Comparison of ENCODE assay signal across 17 cellular contexts in genomic region chr2:18074476-18074875, GRCh38.
DNase-seq lines count a peak whose midpoint lies in the region; TF ChIP-seq lines count a peak whose summit lies in the region.
"Had no signal": no experiment of that assay in that cellular context is flagged by ENCODE, and none has a peak within 500 bp of the region (broad histone marks: within the 10 kb centered on the region; RNA-seq: fewer than 3 reads in every experiment).

No MANE protein-coding gene starts in this region.

- intact Hi-C loops in A673 (cut with micrococcal nuclease; ENCODE audit: unreplicated experiment) = no loop called here

- TF ChIP-seq EP300 in suprapubic skin (IDR thresholded peaks at IDR 0.05) = no peak

- WGBS in suprapubic skin = 87% methylated on average over 5 of the region's 5 CpGs

- H3K4me1 Mint-ChIP-seq in nephron progenitor cell = no peaks in the 10 kb centered on the region

- H3K9me3 Mint-ChIP-seq in nephron progenitor cell = peaks cover 5% of the 10 kb centered on the region
- H3K9me3 Mint-ChIP-seq: CD4-positive, alpha-beta T cell had no signal

- H3K9me3 ChIP-seq in A673 (ENCODE audit: low read depth, low read length, poor library complexity, severe bottlenecking) (no peaks in the 10 kb centered on the region), suprapubic skin (no peaks in the 10 kb centered on the region)
- H3K9me3 ChIP-seq: BE2C had no signal

- H3K36me3 ChIP-seq in A673 (ENCODE audit: insufficient read depth, low read length, poor library complexity, severe bottlenecking) (no peaks in the 10 kb centered on the region), suprapubic skin (no peaks in the 10 kb centered on the region)
- H3K36me3 ChIP-seq: BE2C had no signal

- TF ChIP-seq CTCF in A673 (conservative IDR thresholded peaks at IDR 0.05; ENCODE audit: low read depth, low read length) (no peak), fibroblast of villous mesenchyme (IDR thresholded peaks at IDR 0.05; ENCODE audit: insufficient read depth, low read depth, low read length) (no peak), suprapubic skin (IDR thresholded peaks at IDR 0.05) (no peak), nephron progenitor cell (IDR thresholded peaks at IDR 0.05) (no peak)

- DNase-seq in A673 (ENCODE audit: low spot score) (peak; percentile 9), HT1080 (ENCODE audit: low read depth) (peak; percentile 79), amniotic epithelial cell (ENCODE audit: low read depth) (peak; percentile 44), fibroblast of villous mesenchyme (ENCODE audit: low read depth) (peak; percentile 5), suprapubic skin (ENCODE audit: low spot score in 2 of 2) (no peak), NCI-H187 treated with DMSO at 0.1 percent for 48 hours (lab: John Stamatoyannopoulos, UW) (no peak), NCI-H82 (lab: John Stamatoyannopoulos, UW) (no peak), nephron progenitor cell (no peak)
- DNase-seq: 8988T; BE2C; Calu3; CD4-positive, alpha-beta T cell; KBM-7; NCI-H1436; NCI-H2029 treated with DMSO at 0.1 percent for 48 hours; RPMI8226; SHP77 treated with DMSO at 0.1 percent for 48 hours had no signal

- POLR2A ChIA-PET in A673 (lab: Charles Lee; ENCODE audit: low non-redundant PET) = no interaction called here

- no peak overlapping the region for H3K4me3 Mint-ChIP-seq in nephron progenitor cell
- H3K4me3 Mint-ChIP-seq: CD4-positive, alpha-beta T cell had no signal

- no peaks in the 10 kb centered on the region for H3K36me3 Mint-ChIP-seq in nephron progenitor cell (ENCODE audit: low read depth)

- CTCF ChIA-PET in A673 (lab: Charles Lee) = no interaction called here

- BruUV-seq in A673 (replicated peaks; lab: Mats Ljungman, UMichigan) = no TSS peak

- no peak overlapping the region for H3K4me3 ChIP-seq in A673 (ENCODE audit: low read depth, low read length, poor library complexity, severe bottlenecking)
- no peak overlapping the region for H3K4me3 ChIP-seq in fibroblast of villous mesenchyme (ENCODE audit: low read depth, low read length)
- H3K4me3 ChIP-seq in suprapubic skin = no peak overlapping the region

- H3K27me3 ChIP-seq in A673 (replicated peaks; ENCODE audit: insufficient read depth, low read depth, low read length, poor library complexity) (no peaks in the 10 kb centered on the region), suprapubic skin (no peaks in the 10 kb centered on the region)
- H3K27me3 ChIP-seq: BE2C had no signal

- H3K4me1 ChIP-seq in A673 (ENCODE audit: insufficient read depth, low read length, poor library complexity, severe bottlenecking) (no peaks in the 10 kb centered on the region), suprapubic skin (no peaks in the 10 kb centered on the region)
- H3K4me1 ChIP-seq: BE2C had no signal

- peaks cover 14% of the 10 kb centered on the region for H3K27me3 Mint-ChIP-seq in nephron progenitor cell (ENCODE audit: low read depth, poor library complexity)

- H3K27ac ChIP-seq in A673 (ENCODE audit: low read depth, low read length, poor library complexity, severe bottlenecking) = no peak overlapping the region
- H3K27ac ChIP-seq in suprapubic skin = no peak overlapping the region

- no peak overlapping the region for H3K27ac Mint-ChIP-seq in nephron progenitor cell
- H3K27ac Mint-ChIP-seq: CD4-positive, alpha-beta T cell had no signal

- TF ChIP-seq POLR2A in suprapubic skin (IDR thresholded peaks at IDR 0.05) = no peak

Comparison
In these comparisons a context has a peak if more than half of its experiments do, and no peak if none do; other contexts are left out.
1. DNase-seq: peak in A673 (single experiment), HT1080 (single experiment), amniotic epithelial cell (single experiment) and fibroblast of villous mesenchyme (single experiment); none in suprapubic skin (0 of 2), NCI-H187 treated with DMSO at 0.1 percent for 48 hours (single experiment), NCI-H82 (single experiment) and nephron progenitor cell (single experiment).